22 cellular contexts compared by ENCODE assay signal in genomic region chr15:100050877-100051786, GRCh38.
DNase-seq lines count a peak whose midpoint lies in the region; ATAC-seq and TF ChIP-seq lines count a peak whose summit lies in the region.
"Had no signal": no experiment of that assay in that cellular context is flagged by ENCODE, and none has a peak within 500 bp of the region (broad histone marks: within the 10 kb centered on the region; RNA-seq: fewer than 3 reads in every experiment).

No MANE protein-coding gene starts in this region.

- CTCF ChIA-PET in IMR-90 (lab: Yijun Ruan, JAX) = no interaction called here

- H3K27me3 ChIP-seq in IMR-90 (ENCODE audit: control insufficient read depth, insufficient read depth, low read length) (no peaks in the 10 kb centered on the region; the same call in 1 of the 2 replicates), neural progenitor cell (no peaks in the 10 kb centered on the region), lower lobe of right lung (ENCODE audit: low read depth) (no peaks in the 10 kb centered on the region)
- H3K27me3 ChIP-seq: BE2C had no signal

- peaks cover 4% of the 10 kb centered on the region; the same call in 1 of the 2 replicates for H3K9me3 ChIP-seq in IMR-90 (ENCODE audit: control insufficient read depth, insufficient read depth, low read length)
- H3K9me3 ChIP-seq in neural progenitor cell (ENCODE audit: low read depth) = no peaks in the 10 kb centered on the region
- no peaks in the 10 kb centered on the region for H3K9me3 ChIP-seq in lower lobe of right lung
- H3K9me3 ChIP-seq: A549, BE2C had no signal

- TF ChIP-seq RAD21 in IMR-90 (IDR thresholded peaks at IDR 0.05; ENCODE audit: low read length) = no peak

- H3K27me3 Mint-ChIP-seq in neural progenitor cell (ENCODE audit: insufficient read depth, low read depth) (peaks cover 3% of the 10 kb centered on the region), CD14-positive monocyte (ENCODE audit: low read depth in 3 of 3) (peaks cover 2 to 8% (median 4%) of the 10 kb centered on the region in 3 donors)
- H3K27me3 Mint-ChIP-seq: CD4-positive, CD25-positive, alpha-beta regulatory T cell; T-cell had no signal

- no peaks in the 10 kb centered on the region for H3F3A ChIP-seq in neural progenitor cell (ENCODE audit: low read depth)

- dilution Hi-C loops in IMR-90 (cut with HindIII; ENCODE audit: low sequenced_read_pairs, unreplicated experiment) = no loop called here

- no peak overlapping the region for H2BK15ac ChIP-seq in IMR-90 (ENCODE audit: low read depth, low read length)

- intact Hi-C loops in IMR-90 (cut with micrococcal nuclease) = no loop called here
- intact Hi-C loops in lower lobe of right lung (cut with DNase I) = no loop called here
- intact Hi-C loops in CD14-positive monocyte (cut with micrococcal nuclease) = no loop called here

- H2BK5ac ChIP-seq in IMR-90 (ENCODE audit: low read depth, low read length, poor library complexity, severe bottlenecking) = no peak overlapping the region

- no peak for TF ChIP-seq POLR2A in IMR-90 (IDR thresholded peaks at IDR 0.05; ENCODE audit: low read depth, low read length)

- no peaks in the 10 kb centered on the region for H3K9me1 ChIP-seq in IMR-90 (ENCODE audit: insufficient read depth, low read length)

- no peak overlapping the region for H4K8ac ChIP-seq in IMR-90 (ENCODE audit: low read depth in 2 of 2, low read length in 2 of 2)

- no peak overlapping the region for H3K9ac ChIP-seq in IMR-90 (ENCODE audit: low read depth, low read length)
- no peak overlapping the region for H3K9ac ChIP-seq in neural progenitor cell

- H3K36me3 Mint-ChIP-seq in neural progenitor cell (no peaks in the 10 kb centered on the region), CD14-positive monocyte (no peaks in the 10 kb centered on the region)

- H3K23ac ChIP-seq in IMR-90 (ENCODE audit: low read depth, low read length) = no peak overlapping the region

- H4K91ac ChIP-seq in IMR-90 (ENCODE audit: insufficient read depth, low read depth, low read length) = no peak overlapping the region

- H3K27ac Mint-ChIP-seq in neural progenitor cell (peak overlapping the region; percentile 7), CD14-positive monocyte (no peak overlapping the region)
- H3K27ac Mint-ChIP-seq: CD4-positive, CD25-positive, alpha-beta regulatory T cell; T-cell had no signal

- H4K20me1 ChIP-seq in IMR-90 (ENCODE audit: insufficient read depth, low read length) (no peaks in the 10 kb centered on the region), neural progenitor cell (ENCODE audit: low read depth) (no peaks in the 10 kb centered on the region)

- peaks cover 7% of the 10 kb centered on the region for H3K9me3 Mint-ChIP-seq in neural progenitor cell
- peaks cover 8 to 28% (median 13%) of the 10 kb centered on the region in 7 donors for H3K9me3 Mint-ChIP-seq in CD14-positive monocyte

- no peak overlapping the region for H3K27ac ChIP-seq in IMR-90 (ENCODE audit: insufficient read depth, low read length)
- H3K27ac ChIP-seq in neural progenitor cell = no peak overlapping the region
- H3K27ac ChIP-seq in lower lobe of right lung = no peak overlapping the region
- H3K27ac ChIP-seq: A549 had no signal

- in situ Hi-C loops in IMR-90 (cut with MboI; ENCODE audit: low sequenced_read_pairs) = no loop called here

- H4K5ac ChIP-seq in IMR-90 (ENCODE audit: low read depth, low read length) = no peak overlapping the region

- ATAC-seq in IMR-90 (ENCODE audit: low read depth) = no peak
- ATAC-seq in lower lobe of right lung = no peak
- ATAC-seq in SK-N-SH treated with all-trans-retinoic acid at 6 μM for 48 hours = no peak
- ATAC-seq: A549, HCT116, PC-3, T-cell had no signal

- no peak overlapping the region for H3K56ac ChIP-seq in IMR-90 (ENCODE audit: extremely low read depth, insufficient read depth, low read length)

- H3K4me1 ChIP-seq in IMR-90 (ENCODE audit: control insufficient read depth, insufficient read depth, low read length) = no peaks in the 10 kb centered on the region
- H3K4me1 ChIP-seq in neural progenitor cell = peaks cover 4% of the 10 kb centered on the region
- H3K4me1 ChIP-seq in lower lobe of right lung = no peaks in the 10 kb centered on the region
- H3K4me1 ChIP-seq: A549, BE2C had no signal

- TF ChIP-seq CTCF in IMR-90 (conservative IDR thresholded peaks at IDR 0.05; ENCODE audit: low read depth, low read length) (no peak), neural progenitor cell (IDR thresholded peaks at IDR 0.05) (no peak), lower lobe of right lung (IDR thresholded peaks at IDR 0.05) (no peak), CD14-positive monocyte (IDR thresholded peaks at IDR 0.05) (no peak)

- H3K4me1 Mint-ChIP-seq in neural progenitor cell = no peaks in the 10 kb centered on the region
- peaks cover 5% of the 10 kb centered on the region for H3K4me1 Mint-ChIP-seq in CD14-positive monocyte
- H3K4me1 Mint-ChIP-seq: CD4-positive, CD25-positive, alpha-beta regulatory T cell had no signal

- H3K4me2 ChIP-seq in IMR-90 (ENCODE audit: low read depth, low read length) (no peak overlapping the region), neural progenitor cell (no peak overlapping the region)
- H3K4me2 ChIP-seq: A549 had no signal

- WGBS in IMR-90 (ENCODE audit: extremely low coverage in 2 of 2, insufficient read length in 1 of 2), 2 experiments = 60% methylated on average over 1 of the region's 19 CpGs; no CpG with 5 or more reads in 1 of the 2 experiments

- H2BK120ac ChIP-seq in IMR-90 (ENCODE audit: low read depth, low read length) = no peak overlapping the region

- H3K4me3 Mint-ChIP-seq in neural progenitor cell (no peak overlapping the region), CD14-positive monocyte (no peak overlapping the region)
- H3K4me3 Mint-ChIP-seq: CD4-positive, CD25-positive, alpha-beta regulatory T cell; T-cell had no signal

- H3K79me2 ChIP-seq in neural progenitor cell (ENCODE audit: low read depth) = no peaks in the 10 kb centered on the region

- no peaks in the 10 kb centered on the region for H3K36me3 ChIP-seq in IMR-90 (ENCODE audit: control insufficient read depth, insufficient read depth, low read length)
- H3K36me3 ChIP-seq in neural progenitor cell = no peaks in the 10 kb centered on the region
- H3K36me3 ChIP-seq in lower lobe of right lung = no peaks in the 10 kb centered on the region
- H3K36me3 ChIP-seq: BE2C had no signal

- H2AFZ ChIP-seq in IMR-90 (replicated peaks; ENCODE audit: low read length, poor library complexity) = peak overlapping the region; percentile 69
- no peak overlapping the region for H2AFZ ChIP-seq in neural progenitor cell (replicated peaks)

- H3K4ac ChIP-seq in IMR-90 (ENCODE audit: low read depth, low read length) = no peak overlapping the region

- H3K4me3 ChIP-seq in IMR-90 (ENCODE audit: insufficient read depth, low read depth, low read length) (no peak overlapping the region), neural progenitor cell (no peak overlapping the region), lower lobe of right lung (no peak overlapping the region)
- H3K4me3 ChIP-seq: A549 had no signal

- BruUV-seq in IMR-90 (replicated peaks; lab: Mats Ljungman, UMichigan) = no TSS peak

- no peak overlapping the region for H2AK9ac ChIP-seq in IMR-90 (replicated peaks; ENCODE audit: low read depth, low read length, poor library complexity)

- H2BK20ac ChIP-seq in IMR-90 (ENCODE audit: low read depth, low read length) = no peak overlapping the region

- no peak overlapping the region for H2AK5ac ChIP-seq in IMR-90 (ENCODE audit: low read depth, low read length)

- H3K18ac ChIP-seq in IMR-90 (ENCODE audit: low read depth, low read length) = no peak overlapping the region

- POLR2A ChIA-PET in IMR-90 (lab: Charles Lee; ENCODE audit: unreplicated experiment) = no interaction called here

- H3K14ac ChIP-seq in IMR-90 (replicated peaks; ENCODE audit: low read depth, low read length) = no peak overlapping the region

- DNase-seq in IMR-90 = no peak
- DNase-seq in MV-4-11 (lab: John Stamatoyannopoulos, UW) = peak; percentile 53
- peak; percentile 55 for DNase-seq in SW480 (ENCODE audit: low spot score)
- no peak for DNase-seq in neural progenitor cell (ENCODE audit: low spot score)
- no peak for DNase-seq in kidney glomerular epithelial cell (lab: John Stamatoyannopoulos, UW)
- DNase-seq in lower lobe of right lung = no peak
- DNase-seq in CD14-positive monocyte (ENCODE audit: low spot score) = no peak
- DNase-seq: BE2C; CD4-positive, CD25-positive, alpha-beta regulatory T cell; COR-L47; DMS79; GOT3; NCI-H1417; NCI-H1694 treated with DMSO at 0.1 percent for 48 hours; NCI-H446; NCI-H526; PC-3; SHP77; T-cell had no signal

- no peaks in the 10 kb centered on the region for H3K79me1 ChIP-seq in IMR-90 (ENCODE audit: low read depth in 1 of 2, low read length in 2 of 2)

TF ChIP-seq in IMR-90, 13 proteins besides CTCF, POLR2A, EP300 and RAD21 (continues in another document):
- no peak for TF ChIP-seq MAFK (IDR thresholded peaks at IDR 0.05; ENCODE audit: low read depth, low read length)
- TF ChIP-seq ELK1 (IDR thresholded peaks at IDR 0.05; ENCODE audit: borderline replicate concordance, low read depth, low read length) = no peak
- no peak for TF ChIP-seq RCOR1 (IDR thresholded peaks at IDR 0.05; ENCODE audit: insufficient replicate concordance, low read length)

TF ChIP-seq in SK-N-SH treated with all-trans-retinoic acid at 6 μM for 48 hours, 23 proteins besides CTCF, POLR2A, EP300 and RAD21:
- TF ChIP-seq GLIS3 (CRISPR knock-in tag; IDR thresholded peaks at IDR 0.05) = no peak
- TF ChIP-seq TOX (CRISPR knock-in tag; IDR thresholded peaks at IDR 0.05; ENCODE audit: borderline replicate concordance) = no peak
- no peak for TF ChIP-seq ZNF70 (CRISPR knock-in tag; IDR thresholded peaks at IDR 0.05)
- TF ChIP-seq CSDC2 (CRISPR knock-in tag; IDR thresholded peaks at IDR 0.05) = no peak
- no peak for TF ChIP-seq ESRRG (CRISPR knock-in tag; IDR thresholded peaks at IDR 0.05)
- TF ChIP-seq SNAI2 (CRISPR knock-in tag; IDR thresholded peaks at IDR 0.05) = no peak
- TF ChIP-seq PPARA (CRISPR knock-in tag; IDR thresholded peaks at IDR 0.05; ENCODE audit: borderline replicate concordance) = no peak
- no peak for TF ChIP-seq ZC3H10 (CRISPR knock-in tag; IDR thresholded peaks at IDR 0.05)
- TF ChIP-seq TCF4 (CRISPR knock-in tag; IDR thresholded peaks at IDR 0.05; ENCODE audit: borderline replicate concordance) = no peak
- TF ChIP-seq CSRNP3 (CRISPR knock-in tag; IDR thresholded peaks at IDR 0.05) = no peak

Comparison
In these comparisons a context has a peak if more than half of its experiments do, and no peak if none do; other contexts are left out.
1. DNase-seq: peak in MV-4-11 (single experiment) and SW480 (single experiment); none in IMR-90 (single experiment), neural progenitor cell (single experiment), kidney glomerular epithelial cell (single experiment), lower lobe of right lung (single experiment) and CD14-positive monocyte (single experiment).